Comparison of ENCODE assay signal across 30 cellular contexts in genomic region chr1:234680331-234680904, GRCh38.
"Had no signal": no experiment of that assay in that cellular context is flagged by ENCODE, and none has a peak within 500 bp of the region (broad histone marks: within the 10 kb centered on the region; RNA-seq: fewer than 3 reads in every experiment).

No MANE protein-coding gene starts in this region.

- H3K27me3 Mint-ChIP-seq: effector memory CD8-positive, alpha-beta T cell; naive B cell; natural killer cell treated with Interleukin-12 subunit alpha and Interleukin-12 subunit beta and Interleukin-15 and Interleukin-18, amount 100 ng/mL, for 72 hours; progenitor cell of endocrine pancreas; type B pancreatic cell had no signal

- H3K4me1 ChIP-seq: parathyroid adenoma had no signal

- H3K4me3 ChIP-seq: esophagus squamous epithelium, heart right ventricle, left lung, mucosa of descending colon, right atrium auricular region, sigmoid colon, testis, tibial artery had no signal

- H3K27me3 ChIP-seq: esophagus squamous epithelium, heart right ventricle, left lung, neutrophil, right atrium auricular region, sigmoid colon, testis, tibial artery had no signal

- H3K79me2 ChIP-seq: parathyroid adenoma had no signal

- H2AFZ ChIP-seq: parathyroid adenoma had no signal

- H3K4me3 Mint-ChIP-seq: effector memory CD8-positive, alpha-beta T cell; mesothelial cell of epicardium; naive B cell; natural killer cell treated with Interleukin-12 subunit alpha and Interleukin-12 subunit beta and Interleukin-15 and Interleukin-18, amount 100 ng/mL, for 72 hours; neural crest cell; stimulated activated effector memory CD8-positive, alpha-beta T cell treated with anti-CD3 and anti-CD28 coated beads, Interleukin-12 subunit alpha, Interleukin-12 subunit beta, amount 100 ng/mL, for 72 hours; type B pancreatic cell had no signal

- H3K36me3 Mint-ChIP-seq: mesothelial cell of epicardium; stimulated activated effector memory CD8-positive, alpha-beta T cell treated with anti-CD3 and anti-CD28 coated beads, Interleukin-12 subunit alpha, Interleukin-12 subunit beta, amount 100 ng/mL, for 72 hours; type B pancreatic cell had no signal

- ATAC-seq: effector memory CD8-positive, alpha-beta T cell; heart right ventricle; left cardiac atrium; left lung; mucosa of descending colon; natural killer cell treated with Interleukin-12 subunit alpha and Interleukin-12 subunit beta and Interleukin-15 and Interleukin-18, amount 100 ng/mL, for 72 hours; stimulated activated effector memory CD8-positive, alpha-beta T cell treated with anti-CD3 and anti-CD28 coated beads, Interleukin-12 subunit alpha, Interleukin-12 subunit beta, amount 100 ng/mL, for 72 hours had no signal

- DNase-seq: effector memory CD8-positive, alpha-beta T cell; erythroblast; esophagus squamous epithelium; foreskin melanocyte; glutamatergic neuron; heart right ventricle; hippocampal formation; left cardiac atrium; left lung; mesenchymal stem cell; mucosa of descending colon; naive B cell; sigmoid colon; stimulated activated CD4-positive, alpha-beta T cell treated with anti-CD3 and anti-CD28 coated beads, Interleukin-2, amount 100 ng/mL, for 24 hours; stimulated activated CD4-positive, alpha-beta T cell treated with anti-CD3 and anti-CD28 coated beads, Interleukin-4, amount 100 ng/mL, for 24 hours; stimulated activated naive CD4-positive, alpha-beta T cell treated with Interleukin-2 at 50 U/mL for 16 hours; substantia nigra; testis; tibial artery had no signal

- H3K27ac ChIP-seq: esophagus squamous epithelium, heart right ventricle, left lung, neutrophil, parathyroid adenoma, right atrium auricular region, sigmoid colon, testis, tibial artery had no signal

- H3K36me3 ChIP-seq: esophagus squamous epithelium, heart right ventricle, left lung, neutrophil, right atrium auricular region, sigmoid colon, tibial artery had no signal

- H3K9me3 ChIP-seq: esophagus squamous epithelium, left lung, mucosa of descending colon, neutrophil, right atrium auricular region, sigmoid colon, testis, tibial artery had no signal

- FAIRE-seq: endometrium, islet of Langerhans had no signal

- H3K27ac Mint-ChIP-seq: effector memory CD8-positive, alpha-beta T cell; mesothelial cell of epicardium; natural killer cell treated with Interleukin-12 subunit alpha and Interleukin-12 subunit beta and Interleukin-15 and Interleukin-18, amount 100 ng/mL, for 72 hours; progenitor cell of endocrine pancreas; stimulated activated effector memory CD8-positive, alpha-beta T cell treated with anti-CD3 and anti-CD28 coated beads, Interleukin-12 subunit alpha, Interleukin-12 subunit beta, amount 100 ng/mL, for 72 hours; type B pancreatic cell had no signal

- H3K9ac ChIP-seq: parathyroid adenoma had no signal

- H3K9me3 Mint-ChIP-seq: effector memory CD8-positive, alpha-beta T cell; natural killer cell treated with Interleukin-12 subunit alpha and Interleukin-12 subunit beta and Interleukin-15 and Interleukin-18, amount 100 ng/mL, for 72 hours; stimulated activated effector memory CD8-positive, alpha-beta T cell treated with anti-CD3 and anti-CD28 coated beads, Interleukin-12 subunit alpha, Interleukin-12 subunit beta, amount 100 ng/mL, for 72 hours; type B pancreatic cell had no signal
